In genomic region chr10:2760736-2761135, GRCh38 we compare ENCODE assay signal across 24 cellular contexts.
A peak's percentile ranks its signal among the peaks of the same experiment; 100 is the strongest.
DNase-seq lines count a peak whose midpoint lies in the region; ATAC-seq, FAIRE-seq and TF ChIP-seq lines count a peak whose summit lies in the region.
"Had no signal": no experiment of that assay in that cellular context is flagged by ENCODE, and none has a peak within 500 bp of the region (broad histone marks: within the 10 kb centered on the region; RNA-seq: fewer than 3 reads in every experiment).

No MANE protein-coding gene starts in this region.

- H2AFZ ChIP-seq in DND-41 (ENCODE audit: low read depth, low read length): no peak overlapping the region
- no peak overlapping the region for H2AFZ ChIP-seq in K562 (ENCODE audit: low read depth, low read length)
- H2AFZ ChIP-seq: GM23248 had no signal

- ATAC-seq in DND-41 (ENCODE audit: insufficient read depth, low read depth) (peak; percentile 29; the same call in 1 of the 3 replicates), K562 (no peak; the same call in 2 of the 3 replicates), HG03139 (IDR thresholded peaks at IDR 0.05; ENCODE audit: unreplicated experiment) (no peak), HG02938 (IDR thresholded peaks at IDR 0.05; ENCODE audit: unreplicated experiment) (no peak)
- ATAC-seq: CD8-positive, alpha-beta T cell; Right ventricle myocardium inferior had no signal

- H3K9me3 ChIP-seq in DND-41 (ENCODE audit: insufficient read depth, low read length, severe bottlenecking) (no peaks in the 10 kb centered on the region), K562 (replicated peaks; ENCODE audit: control insufficient read depth, insufficient read depth, low read depth, low read length) (no peaks in the 10 kb centered on the region)
- H3K9me3 ChIP-seq: SJCRH30 had no signal

- POLR2A ChIA-PET in K562 (lab: Yijun Ruan, JAX): no interaction called here

- no peaks in the 10 kb centered on the region for H4K20me1 ChIP-seq in DND-41 (ENCODE audit: insufficient read depth, low read length)
- no peaks in the 10 kb centered on the region for H4K20me1 ChIP-seq in K562 (replicated peaks; ENCODE audit: control insufficient read depth, insufficient read depth, low read length)

- no peak for TF ChIP-seq RAD21 in K562 (CRISPR knock-in tag; conservative IDR thresholded peaks at IDR 0.05 in 1 of 2, IDR thresholded peaks at IDR 0.05 in 1 of 2)

- WGBS in K562 (ENCODE audit: insufficient coverage, low coverage, missing lambda C conversion rate): 0% methylated on average over 2 of the region's 2 CpGs

- TF ChIP-seq POLR2A in K562 (conservative IDR thresholded peaks at IDR 0.05): no peak

- H3K4me1 ChIP-seq in DND-41 (ENCODE audit: insufficient read depth, low read length): no peaks in the 10 kb centered on the region
- H3K4me1 ChIP-seq in K562 (replicated peaks in 1 of 2; ENCODE audit: control insufficient read depth in 2 of 2, insufficient read depth in 2 of 2, low read length in 2 of 2): no peaks in the 10 kb centered on the region
- H3K4me1 ChIP-seq: SJCRH30 had no signal

- no peaks in the 10 kb centered on the region for H3K9me1 ChIP-seq in K562 (ENCODE audit: control insufficient read depth, insufficient read depth, low read length)

- in situ Hi-C loops in K562 (cut with MboI): no loop called here

- TF ChIP-seq CTCF in DND-41 (IDR thresholded peaks at IDR 0.05; ENCODE audit: borderline replicate concordance, extremely low read depth, low read length, poor library complexity, severe bottlenecking) (no peak), K562 (IDR thresholded peaks at IDR 0.05 in 2 of 3, conservative IDR thresholded peaks at IDR 0.05 in 1 of 3; ENCODE audit: insufficient read depth in 2 of 3, low read depth in 1 of 3, low read length in 3 of 3) (no peak)

- H3K79me2 ChIP-seq in DND-41 (ENCODE audit: insufficient read depth, low read length) (no peaks in the 10 kb centered on the region), K562 (ENCODE audit: control insufficient read depth, insufficient read depth, low read length) (no peaks in the 10 kb centered on the region)

- no TSS peak for BruUV-seq in K562 (replicated peaks; lab: Mats Ljungman, UMichigan)

- H3K9ac ChIP-seq in DND-41 (ENCODE audit: low read depth, low read length) (no peak overlapping the region), K562 (ENCODE audit: insufficient read depth in 1 of 2, low read depth in 2 of 2, low read length in 2 of 2) (no peak overlapping the region)
- H3K9ac ChIP-seq: GM23248 had no signal

- H3K27me3 ChIP-seq in DND-41 (ENCODE audit: insufficient read depth, low read length, poor library complexity): no peaks in the 10 kb centered on the region
- 0 out of 5 replicates have a peak, but pooled peaks cover 0 to 6% of the 10 kb centered on the region in 2 experiments for H3K27me3 ChIP-seq in K562 (ENCODE audit: control insufficient read depth in 2 of 2, insufficient read depth in 2 of 2, low read length in 2 of 2)
- H3K27me3 ChIP-seq: SJCRH30 had no signal

- H3K36me3 ChIP-seq in DND-41 (ENCODE audit: insufficient read depth, low read length) (no peaks in the 10 kb centered on the region), K562 (ENCODE audit: control insufficient read depth, insufficient read depth, low read length) (no peaks in the 10 kb centered on the region)
- H3K36me3 ChIP-seq: SJCRH30 had no signal

- no peak for FAIRE-seq in K562 (lab: Jason Lieb, UNC)
- FAIRE-seq: RCC 7860 had no signal

- intact Hi-C loops in K562 (cut with micrococcal nuclease): no loop called here

- H3K4me2 ChIP-seq in DND-41 (ENCODE audit: insufficient read depth, low read length) (no peak overlapping the region), K562 (ENCODE audit: insufficient read depth, low read length) (no peak overlapping the region)

- H3K4me3 ChIP-seq in DND-41 (ENCODE audit: low read depth in 1 of 2, low read length in 2 of 2): no peak overlapping the region
- H3K4me3 ChIP-seq in K562: no peak overlapping the region
- H3K4me3 ChIP-seq: GM23248, SJCRH30 had no signal

- CTCF ChIA-PET in K562 (lab: Yijun Ruan, JAX; ENCODE audit: low intra/inter-chr PET ratio): no interaction called here

- TF ChIP-seq EP300 in K562 (IDR thresholded peaks at IDR 0.05; ENCODE audit: low read length): no peak

- no peak for DNase-seq in DND-41
- peak; percentile 9 for DNase-seq in M059J (ENCODE audit: low read depth)
- peak; percentile 2 for DNase-seq in OCI-M1 (lab: John Stamatoyannopoulos, UW)
- peak in 2 of 4 experiments; percentile 8 to 14 for DNase-seq in K562 (ENCODE audit: extremely low read depth in 1 of 4, low spot score in 3 of 4)
- DNase-seq in mesenteric fat pad (ENCODE audit: low spot score): no peak
- DNase-seq in COLO668 (lab: John Stamatoyannopoulos, UW; ENCODE audit: unreplicated experiment): no peak
- DNase-seq: Calu3; CD8-positive, alpha-beta T cell; GM23248; H7; IMR-90; NCI-H1048; NCI-H1417; NCI-H1694; NCI-H2029 treated with DMSO at 0.1 percent for 48 hours; NCI-H446 treated with DMSO at 0.1 percent for 48 hours; NCI-H526 treated with DMSO at 0.1 percent for 48 hours; T-helper 1 cell had no signal

- no peak overlapping the region for H3K27ac ChIP-seq in DND-41 (ENCODE audit: low read length)
- H3K27ac ChIP-seq in K562 (ENCODE audit: extremely low read depth, low read depth, low read length): no peak overlapping the region
- H3K27ac ChIP-seq: C4-2B, GM23248, SJCRH30 had no signal

TF ChIP-seq in K562, 482 proteins besides CTCF, POLR2A, EP300 and RAD21:
- TF ChIP-seq ZFP30 (CRISPR knock-in tag; IDR thresholded peaks at IDR 0.05; ENCODE audit: borderline replicate concordance) (no peak), NFYB (IDR thresholded peaks at IDR 0.05; ENCODE audit: extremely low read depth, insufficient read length) (peak; percentile 26), CLOCK (CRISPR knock-in tag; IDR thresholded peaks at IDR 0.05; ENCODE audit: borderline replicate concordance) (no peak)
TF ChIP-seq in K562: peak in this region for 1.

Comparison
In these comparisons a context has a peak if more than half of its experiments do, and no peak if none do; other contexts are left out.
1. DNase-seq: peak in M059J (single experiment) and OCI-M1 (single experiment); none in DND-41 (single experiment), mesenteric fat pad (single experiment) and COLO668 (single experiment).